Comparison of ENCODE assay signal across 16 cellular contexts in genomic region chr7:23894891-23895569, GRCh38.
DNase-seq lines count a peak whose midpoint lies in the region; TF ChIP-seq lines count a peak whose summit lies in the region.
"Had no signal": no experiment of that assay in that cellular context is flagged by ENCODE, and none has a peak within 500 bp of the region (broad histone marks: within the 10 kb centered on the region; RNA-seq: fewer than 3 reads in every experiment).

No MANE protein-coding gene starts in this region.

- peaks cover 30% of the 10 kb centered on the region for H3K4me1 Mint-ChIP-seq in activated CD4-positive, alpha-beta T cell treated with anti-CD3 and anti-CD28 coated beads, Interleukin-2, amount 10 ng/mL, durations not matched to agents 7 days and 5 days
- H3K4me1 Mint-ChIP-seq in activated naive CD8-positive, alpha-beta T cell treated with anti-CD3 and anti-CD28 coated beads for 36 hours: peaks cover 34% of the 10 kb centered on the region

- no peaks in the 10 kb centered on the region for H3K9me3 Mint-ChIP-seq in activated CD4-positive, alpha-beta T cell treated with anti-CD3 and anti-CD28 coated beads, Interleukin-2, amount 10 ng/mL, durations not matched to agents 7 days and 5 days
- H3K9me3 Mint-ChIP-seq in activated naive CD8-positive, alpha-beta T cell treated with anti-CD3 and anti-CD28 coated beads for 36 hours: peaks cover 2% of the 10 kb centered on the region

- H3K27ac Mint-ChIP-seq in activated CD4-positive, alpha-beta T cell treated with anti-CD3 and anti-CD28 coated beads, Interleukin-2, amount 10 ng/mL, durations not matched to agents 7 days and 5 days: no peak overlapping the region
- peak overlapping the region; percentile 92 for H3K27ac Mint-ChIP-seq in activated naive CD8-positive, alpha-beta T cell treated with anti-CD3 and anti-CD28 coated beads for 36 hours

- no peak overlapping the region for H3K4me3 Mint-ChIP-seq in activated CD4-positive, alpha-beta T cell treated with anti-CD3 and anti-CD28 coated beads, Interleukin-2, amount 10 ng/mL, durations not matched to agents 7 days and 5 days
- H3K4me3 Mint-ChIP-seq in activated naive CD8-positive, alpha-beta T cell treated with anti-CD3 and anti-CD28 coated beads for 36 hours: peak overlapping the region; percentile 64

- H3K9me3 ChIP-seq in MM.1S (replicated peaks; ENCODE audit: insufficient read depth, low read length) (no peaks in the 10 kb centered on the region), PC-9 (ENCODE audit: insufficient read depth, low read depth) (no peaks in the 10 kb centered on the region)
- H3K9me3 ChIP-seq: MG63, pancreas had no signal

- H3K4me3 ChIP-seq in MM.1S (ENCODE audit: low read length) (no peak overlapping the region), PC-9 (no peak overlapping the region)
- H3K4me3 ChIP-seq: lung, MG63, pancreas had no signal

- no peak overlapping the region; the same call in 1 of the 2 replicates for H3K27ac ChIP-seq in MM.1S (ENCODE audit: low read length)
- no peak overlapping the region for H3K27ac ChIP-seq in PC-9
- H3K27ac ChIP-seq: pancreas had no signal

- no TSS peak for BruUV-seq in PC-9 (replicated peaks; lab: Mats Ljungman, UMichigan)

- H3K4me1 ChIP-seq in MM.1S (ENCODE audit: low read length) (peaks cover 17% of the 10 kb centered on the region), PC-9 (replicated peaks; ENCODE audit: insufficient read depth) (no peaks in the 10 kb centered on the region)
- H3K4me1 ChIP-seq: pancreas had no signal

- peak overlapping the region; percentile 41 for H3K4me2 ChIP-seq in MM.1S (ENCODE audit: low read depth, low read length)
- H3K4me2 ChIP-seq in PC-9: no peak overlapping the region

- DNase-seq in activated CD4-positive, alpha-beta T cell treated with anti-CD3 and anti-CD28 coated beads, Interleukin-2, amount 10 ng/mL, durations not matched to agents 7 days and 5 days: peak; percentile 8
- DNase-seq in activated CD4-positive, alpha-beta T cell treated with anti-CD3 and anti-CD28 coated beads, Interleukin-2, amount 50 U/mL, for 1 hour: no peak
- no peak for DNase-seq in MM.1S
- DNase-seq in activated naive CD8-positive, alpha-beta T cell treated with anti-CD3 and anti-CD28 coated beads for 36 hours: no peak
- peak; percentile 26 for DNase-seq in stimulated activated CD8-positive, alpha-beta memory T cell treated with anti-CD3 and anti-CD28 coated beads, Interleukin-4, amount 100 ng/mL, for 48 hours
- DNase-seq in anterior cingulate cortex (lab: John Stamatoyannopoulos, UW): no peak
- DNase-seq in PC-9: no peak
- DNase-seq in NOMO-1 (lab: John Stamatoyannopoulos, UW; ENCODE audit: unreplicated experiment in 2 of 2): no peak
- DNase-seq: DMS153, foreskin melanocyte, hypothalamus, MG63, NCI-H1694, NCI-H748 treated with DMSO at 0.1 percent for 48 hours, pancreas had no signal

- POLR2A ChIA-PET in activated CD4-positive, alpha-beta T cell treated with anti-CD3 and anti-CD28 coated beads, Interleukin-2, amount 10 ng/mL, durations not matched to agents 7 days and 5 days (lab: Charles Lee): no interaction called here
- POLR2A ChIA-PET in PC-9 (lab: Charles Lee; ENCODE audit: unreplicated experiment): interaction anchor here (0.7 kb wide), 1 partner anchor 182 kb away, joined by 3 read pairs; no protein-coding TSS in a partner anchor

- H3K9me2 ChIP-seq in MM.1S (replicated peaks; ENCODE audit: insufficient read depth, low read length): no peaks in the 10 kb centered on the region
- H3K9me2 ChIP-seq in PC-9 (ENCODE audit: insufficient read depth): no peaks in the 10 kb centered on the region

- TF ChIP-seq CTCF in MM.1S (IDR thresholded peaks at IDR 0.05; ENCODE audit: low read length) (no peak), PC-9 (conservative IDR thresholded peaks at IDR 0.05) (no peak)

- H2AFZ ChIP-seq in MM.1S (ENCODE audit: low read length): no peak overlapping the region
- no peak overlapping the region for H2AFZ ChIP-seq in PC-9

- no peaks in the 10 kb centered on the region for H3K36me3 Mint-ChIP-seq in activated CD4-positive, alpha-beta T cell treated with anti-CD3 and anti-CD28 coated beads, Interleukin-2, amount 10 ng/mL, durations not matched to agents 7 days and 5 days (ENCODE audit: low read depth)
- H3K36me3 Mint-ChIP-seq in activated naive CD8-positive, alpha-beta T cell treated with anti-CD3 and anti-CD28 coated beads for 36 hours: no peaks in the 10 kb centered on the region

- CTCF ChIA-PET in activated CD4-positive, alpha-beta T cell treated with anti-CD3 and anti-CD28 coated beads, Interleukin-2, amount 10 ng/mL, durations not matched to agents 7 days and 5 days (lab: Charles Lee): interaction anchor here (0.6 kb wide), 1 partner anchor 661 kb away, joined by 5 read pairs; no protein-coding TSS in a partner anchor
- CTCF ChIA-PET in PC-9 (lab: Charles Lee): no interaction called here

- H3K27me3 ChIP-seq in MM.1S (replicated peaks; ENCODE audit: insufficient read depth, low read length) (no peaks in the 10 kb centered on the region), PC-9 (ENCODE audit: insufficient read depth, low read depth) (no peaks in the 10 kb centered on the region)
- H3K27me3 ChIP-seq: MG63, pancreas had no signal

- H4K20me1 ChIP-seq in MM.1S (ENCODE audit: insufficient read depth, low read length): no peaks in the 10 kb centered on the region
- H4K20me1 ChIP-seq in PC-9 (ENCODE audit: insufficient read depth): no peaks in the 10 kb centered on the region

- H3K27me3 Mint-ChIP-seq in activated CD4-positive, alpha-beta T cell treated with anti-CD3 and anti-CD28 coated beads, Interleukin-2, amount 10 ng/mL, durations not matched to agents 7 days and 5 days: peaks cover 18% of the 10 kb centered on the region
- H3K27me3 Mint-ChIP-seq in activated naive CD8-positive, alpha-beta T cell treated with anti-CD3 and anti-CD28 coated beads for 36 hours: peaks cover 40% of the 10 kb centered on the region

- intact Hi-C loops in PC-9 (cut with micrococcal nuclease; ENCODE audit: unreplicated experiment): no loop called here

- H3K79me2 ChIP-seq in MM.1S (ENCODE audit: low read length) (no peaks in the 10 kb centered on the region), PC-9 (ENCODE audit: low read depth) (no peaks in the 10 kb centered on the region)

- H3K36me3 ChIP-seq in MM.1S (replicated peaks; ENCODE audit: insufficient read depth, low read length): no peaks in the 10 kb centered on the region
- H3K36me3 ChIP-seq in PC-9 (ENCODE audit: low read depth): no peaks in the 10 kb centered on the region
- H3K36me3 ChIP-seq: MG63, pancreas had no signal

- H3F3A ChIP-seq in MM.1S (ENCODE audit: insufficient read depth, low read length) (peaks cover 9% of the 10 kb centered on the region), PC-9 (ENCODE audit: insufficient read depth, low read depth) (no peaks in the 10 kb centered on the region)

- no peak overlapping the region for H3K9ac ChIP-seq in MM.1S (ENCODE audit: low read length)

Comparison
In these comparisons a context has a peak if more than half of its experiments do, and no peak if none do; other contexts are left out.
1. DNase-seq: peak in activated CD4-positive, alpha-beta T cell treated with anti-CD3 and anti-CD28 coated beads, Interleukin-2, amount 10 ng/mL, durations not matched to agents 7 days and 5 days (single experiment) and stimulated activated CD8-positive, alpha-beta memory T cell treated with anti-CD3 and anti-CD28 coated beads, Interleukin-4, amount 100 ng/mL, for 48 hours (single experiment); none in activated CD4-positive, alpha-beta T cell treated with anti-CD3 and anti-CD28 coated beads, Interleukin-2, amount 50 U/mL, for 1 hour (single experiment), MM.1S (single experiment), activated naive CD8-positive, alpha-beta T cell treated with anti-CD3 and anti-CD28 coated beads for 36 hours (single experiment), anterior cingulate cortex (0 of 58), PC-9 (0 of 2) and NOMO-1 (0 of 2).